ENCODE assay signal across 9 cellular contexts in genomic region chr21:37225440-37225839, GRCh38. TPM values are rescaled to one million over a fixed set of nuclear protein-coding genes. Genes with fewer than 3 reads are reported as not detected.
DNase-seq lines count a peak whose midpoint lies in the region; ATAC-seq, FAIRE-seq and TF ChIP-seq lines count a peak whose summit lies in the region.
"Had no signal": no experiment of that assay in that cellular context is flagged by ENCODE, and none has a peak within 500 bp of the region (broad histone marks: within the 10 kb centered on the region; RNA-seq: fewer than 3 reads in every experiment).

No MANE protein-coding gene starts in this region.

- TF ChIP-seq CTCF in HL-60 (IDR thresholded peaks at IDR 0.05; ENCODE audit: insufficient read depth, low read length) (no peak), GM12878 (IDR thresholded peaks at IDR 0.05 in 2 of 3, conservative IDR thresholded peaks at IDR 0.05 in 1 of 3; ENCODE audit: control insufficient read depth in 2 of 3, extremely low read depth in 1 of 3, insufficient read depth in 1 of 3, low read depth in 3 of 3, low read length in 3 of 3) (no peak)

- no peak for TF ChIP-seq EP300 in GM12878 (IDR thresholded peaks at IDR 0.05; ENCODE audit: borderline replicate concordance in 1 of 2, control insufficient read depth in 1 of 2, low read depth in 2 of 2, low read length in 2 of 2)

- no peak overlapping the region for H2AFZ ChIP-seq in GM12878 (ENCODE audit: control insufficient read depth, low read depth, low read length)

- intact Hi-C loops in GM12878 (cut with micrococcal nuclease; ENCODE audit: unreplicated experiment), result no loop called here

- no peak overlapping the region for H3K9ac ChIP-seq in GM12878 (ENCODE audit: control insufficient read depth, insufficient read depth, low read length)

- H3K79me2 ChIP-seq in GM12878 (ENCODE audit: control insufficient read depth, insufficient read depth, low read length), result no peaks in the 10 kb centered on the region

- no peak for ATAC-seq in GM12878
- ATAC-seq in HG03378 (IDR thresholded peaks at IDR 0.05; ENCODE audit: unreplicated experiment), result no peak

- TF ChIP-seq POLR2A in GM12878 (IDR thresholded peaks at IDR 0.05; ENCODE audit: low read depth, low read length), result no peak

- BruUV-seq in GM12878 (replicated peaks; lab: Mats Ljungman, UMichigan), result no TSS peak

- H3K4me3 ChIP-seq in HL-60 (replicated peaks; ENCODE audit: insufficient read depth, low read length), result no peak overlapping the region
- H3K4me3 ChIP-seq in GM12878, result no peak overlapping the region

- no peak for FAIRE-seq in GM12878 (lab: Jason Lieb, UNC)
- FAIRE-seq: bronchial epithelial cell had no signal

- in situ Hi-C loops in GM12878 (cut with MboI) (no loop called here), ACHN (cut with HindIII; ENCODE audit: low pct_ligation_motif_present, low pct_unique_long_range_greater_than_20kb, low sequenced_read_pairs) (no loop called here)

- H3K27me3 ChIP-seq in HL-60 (ENCODE audit: insufficient read depth, poor library complexity, severe bottlenecking) (no peaks in the 10 kb centered on the region), GM12878 (replicated peaks in 1 of 2; ENCODE audit: control insufficient read depth in 2 of 2, insufficient read depth in 2 of 2, low read length in 1 of 2) (no peaks in the 10 kb centered on the region)

- no peak overlapping the region for H3K4me2 ChIP-seq in GM12878 (ENCODE audit: control insufficient read depth, insufficient read depth)

- POLR2A ChIA-PET in GM12878 (lab: Charles Lee), result interaction anchor here (1.3 kb wide), 1 partner anchor 19 kb away, joined by 3 read pairs; no protein-coding TSS in a partner anchor

- peak overlapping the region; percentile 24 for H3K27ac ChIP-seq in HL-60 (replicated peaks)
- no peak overlapping the region for H3K27ac ChIP-seq in GM12878 (ENCODE audit: control insufficient read depth, insufficient read depth)

- SMC1A ChIA-PET in GM12878 (lab: Charles Lee; ENCODE audit: uncharacterized antibody, unreplicated experiment), result interaction anchor here (0.7 to 1.5 kb wide), 2 partner anchors 31 to 33 kb away, joined by 4 read pairs; no protein-coding TSS in a partner anchor

- DNase-seq in HL-60 (ENCODE audit: low read depth in 1 of 2, low spot score in 1 of 2) (peak in 1 of 2 experiments; percentile 32), GM12878 (ENCODE audit: low read depth, low spot score) (no peak), NCI-H2227 (lab: John Stamatoyannopoulos, UW; ENCODE audit: unreplicated experiment) (no peak), SHP77 treated with DMSO at 0.1 percent for 48 hours (lab: John Stamatoyannopoulos, UW) (no peak), ACHN (no peak)
- peak; percentile 32 to 33 for DNase-seq in activated CD8-positive, alpha-beta memory T cell treated with anti-CD3 and anti-CD28 coated beads for 1 hour (ENCODE audit: extremely low read depth in 1 of 2, low read depth in 1 of 2)
- peak; percentile 31 to 45 for DNase-seq in stimulated activated CD8-positive, alpha-beta memory T cell treated with anti-CD3 and anti-CD28 coated beads, Interleukin-15, amount 100 ng/mL, for 4 hours (ENCODE audit: low read depth in 2 of 2)

- peaks cover 3% of the 10 kb centered on the region; the same call in 1 of the 2 replicates for H3K4me1 ChIP-seq in GM12878 (ENCODE audit: control insufficient read depth, insufficient read depth, low read length)

- CTCF ChIA-PET in GM12878 (lab: Yijun Ruan, JAX), result no interaction called here

- peaks cover 14 to 19% of the 10 kb centered on the region in 2 experiments for H3K36me3 ChIP-seq in GM12878 (ENCODE audit: control insufficient read depth in 2 of 2, insufficient read depth in 2 of 2, low read length in 1 of 2)

- RAD21 ChIA-PET in GM12878 (lab: Charles Lee; ENCODE audit: unreplicated experiment), result no interaction called here

- H3K9me3 ChIP-seq in GM12878 (replicated peaks; ENCODE audit: control insufficient read depth, insufficient read depth, low read length), result no peaks in the 10 kb centered on the region; the same call in 2 of the 3 replicates

- no peak for TF ChIP-seq RAD21 in GM12878 (IDR thresholded peaks at IDR 0.05; ENCODE audit: insufficient read depth, low read depth, low read length)

- 90% methylated on average over 15 of the region's 15 CpGs for WGBS in GM12878 (ENCODE audit: insufficient coverage, insufficient replicate concordance, low lambda C conversion rate, missing lambda C conversion rate)

- H4K20me1 ChIP-seq in GM12878 (ENCODE audit: control insufficient read depth, insufficient read depth), result no peaks in the 10 kb centered on the region

TF ChIP-seq in GM12878, 131 proteins besides CTCF, POLR2A, EP300 and RAD21:
- TF ChIP-seq RUNX3 (IDR thresholded peaks at IDR 0.05; ENCODE audit: low read length), result peak; percentile 37
- TF ChIP-seq, protein P1, sequence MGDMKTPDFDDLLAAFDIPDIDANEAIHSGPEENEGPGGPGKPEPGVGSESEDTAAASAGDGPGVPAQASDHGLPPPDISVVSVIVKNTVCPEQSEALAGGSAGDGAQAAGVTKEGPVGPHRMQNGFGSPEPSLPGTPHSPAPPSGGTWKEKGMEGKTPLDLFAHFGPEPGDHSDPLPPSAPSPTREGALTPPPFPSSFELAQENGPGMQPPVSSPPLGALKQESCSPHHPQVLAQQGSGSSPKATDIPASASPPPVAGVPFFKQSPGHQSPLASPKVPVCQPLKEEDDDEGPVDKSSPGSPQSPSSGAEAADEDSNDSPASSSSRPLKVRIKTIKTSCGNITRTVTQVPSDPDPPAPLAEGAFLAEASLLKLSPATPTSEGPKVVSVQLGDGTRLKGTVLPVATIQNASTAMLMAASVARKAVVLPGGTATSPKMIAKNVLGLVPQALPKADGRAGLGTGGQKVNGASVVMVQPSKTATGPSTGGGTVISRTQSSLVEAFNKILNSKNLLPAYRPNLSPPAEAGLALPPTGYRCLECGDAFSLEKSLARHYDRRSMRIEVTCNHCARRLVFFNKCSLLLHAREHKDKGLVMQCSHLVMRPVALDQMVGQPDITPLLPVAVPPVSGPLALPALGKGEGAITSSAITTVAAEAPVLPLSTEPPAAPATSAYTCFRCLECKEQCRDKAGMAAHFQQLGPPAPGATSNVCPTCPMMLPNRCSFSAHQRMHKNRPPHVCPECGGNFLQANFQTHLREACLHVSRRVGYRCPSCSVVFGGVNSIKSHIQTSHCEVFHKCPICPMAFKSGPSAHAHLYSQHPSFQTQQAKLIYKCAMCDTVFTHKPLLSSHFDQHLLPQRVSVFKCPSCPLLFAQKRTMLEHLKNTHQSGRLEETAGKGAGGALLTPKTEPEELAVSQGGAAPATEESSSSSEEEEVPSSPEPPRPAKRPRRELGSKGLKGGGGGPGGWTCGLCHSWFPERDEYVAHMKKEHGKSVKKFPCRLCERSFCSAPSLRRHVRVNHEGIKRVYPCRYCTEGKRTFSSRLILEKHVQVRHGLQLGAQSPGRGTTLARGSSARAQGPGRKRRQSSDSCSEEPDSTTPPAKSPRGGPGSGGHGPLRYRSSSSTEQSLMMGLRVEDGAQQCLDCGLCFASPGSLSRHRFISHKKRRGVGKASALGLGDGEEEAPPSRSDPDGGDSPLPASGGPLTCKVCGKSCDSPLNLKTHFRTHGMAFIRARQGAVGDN (IDR thresholded peaks at IDR 0.05), result no peak

RNA-seq across cellular contexts. Expression of gene VPS26C, which starts 41.7 kb away (rescaled TPM):
- total RNA-seq in GM12878 (2013; cell fraction: nucleolus; rRNA removed), result 140 and 151 TPM in 2 replicates
- total RNA-seq in GM12878 (2014; rRNA removed) (58.1 and 64.9 TPM in 2 replicates), GM12878 (2014; rRNA removed; fragmentation: Illumina TruSeq; extraction: Trizol) (49.5 and 49.9 TPM in 2 replicates), GM12878 (2021) (42.9 and 47.9 TPM in 2 replicates)
- 34.7 TPM for polyA plus RNA-seq in GM12878 (2011; ENCODE audit: low read depth)
- polyA plus RNA-seq in GM12878 (2011; rRNA removed) (65.1 and 67.0 TPM in 2 replicates), GM12878 (2014; fragmentation: Illumina TruSeq; extraction: Trizol) (55.1 and 56.9 TPM in 2 replicates), GM12878 (2014; fragmentation: Nextera tagmentation; extraction: Ambion mirVana) (10 to 100 TPM; 36.8 to 39.6 TPM), GM12878 (2014; rRNA removed) (48.0 and 55.5 TPM in 2 replicates), GM12878 (2016; fragmentation: Nextera tagmentation; extraction: Ambion mirVana) (10 to 100 TPM; 32.5 to 41.5 TPM)
- polyA plus RNA-seq in GM12878 (2011; cell fraction: cytosol; rRNA removed), result 61.5 and 64.4 TPM in 2 replicates
- 39.2 and 43.9 TPM in 2 replicates for polyA plus RNA-seq in GM12878 (2011; cell fraction: nucleus; rRNA removed)
- 39.6 and 42.4 TPM in 2 replicates for polyA plus RNA-seq in GM12878 (2012)
- polyA minus RNA-seq in GM12878 (2011; rRNA and poly(A)+ RNA removed), result 50.7 and 54.3 TPM in 2 replicates
- 25.3 and 28.4 TPM in 2 replicates for polyA minus RNA-seq in GM12878 (2011; cell fraction: cytosol; rRNA and poly(A)+ RNA removed)
- polyA minus RNA-seq in GM12878 (2011; cell fraction: nucleus; rRNA and poly(A)+ RNA removed), result 24.1 and 34.9 TPM in 2 replicates

Comparison
In these comparisons a context has a peak if more than half of its experiments do, and no peak if none do; other contexts are left out.
1. DNase-seq: peak in activated CD8-positive, alpha-beta memory T cell treated with anti-CD3 and anti-CD28 coated beads for 1 hour (2 of 2) and stimulated activated CD8-positive, alpha-beta memory T cell treated with anti-CD3 and anti-CD28 coated beads, Interleukin-15, amount 100 ng/mL, for 4 hours (2 of 2); none in GM12878 (single experiment), NCI-H2227 (single experiment), SHP77 treated with DMSO at 0.1 percent for 48 hours (single experiment) and ACHN (single experiment).